Comparison of ENCODE assay signal across 8 cellular contexts in the genomic region with DNA sequence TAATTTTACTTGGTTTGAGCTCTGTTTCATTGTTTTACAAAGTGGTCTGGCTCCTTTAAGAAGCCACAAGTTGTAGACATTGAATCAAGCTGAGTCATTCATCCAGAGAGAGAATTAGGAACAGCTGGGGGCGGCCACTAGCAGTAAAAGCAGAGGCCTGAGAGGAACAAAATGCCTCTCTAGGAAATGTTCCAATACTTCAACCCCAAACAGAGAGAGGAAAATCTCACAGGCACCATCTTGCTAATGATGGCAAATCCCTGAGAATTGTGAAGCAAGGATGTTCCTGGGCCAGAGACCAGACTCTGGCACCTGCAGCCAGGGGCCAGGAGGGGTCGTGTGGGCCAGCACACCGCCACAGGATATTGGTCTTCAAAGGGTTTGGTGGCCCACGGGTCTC. TPM values are rescaled to one million over a fixed set of nuclear protein-coding genes. Genes with fewer than 3 reads are reported as not detected.
A peak's percentile ranks its signal among the peaks of the same experiment; 100 is the strongest.
DNase-seq lines count a peak whose midpoint lies in the region; ATAC-seq and TF ChIP-seq lines count a peak whose summit lies in the region.

No MANE protein-coding gene starts in this region.

- no peak for ATAC-seq in HG03159 (IDR thresholded peaks at IDR 0.05; ENCODE audit: unreplicated experiment)

- H3K4me3 ChIP-seq in H7 (ENCODE audit: insufficient read depth, low read depth, low read length): no peak overlapping the region
- peak overlapping the region; percentile 7; the same call in 1 of the 2 replicates for H3K4me3 ChIP-seq in SK-N-MC
- no peak overlapping the region for H3K4me3 ChIP-seq in skeletal muscle cell (ENCODE audit: low read depth, low read length)
- H3K4me3 ChIP-seq in WERI-Rb-1 (ENCODE audit: low read depth, low read length): no peak overlapping the region

- peak; percentile 51 for DNase-seq in H7
- peak; percentile 50 for DNase-seq in SK-N-MC (ENCODE audit: low read depth, low spot score)
- DNase-seq in glomerular visceral epithelial cell (ENCODE audit: extremely low spot score): peak; percentile 15
- peak; percentile 79 for DNase-seq in skeletal muscle cell (ENCODE audit: low read depth)
- no peak for DNase-seq in NCI-H146 treated with DMSO at 0.1 percent for 48 hours (lab: John Stamatoyannopoulos, UW; ENCODE audit: unreplicated experiment)
- DNase-seq in WERI-Rb-1: no peak
- no peak for DNase-seq in activated CD4-positive, alpha-beta T cell treated with anti-CD3 and anti-CD28 coated beads for 48 hours

- no peaks in the 10 kb centered on the region for H3K27me3 ChIP-seq in H7 (ENCODE audit: control insufficient read depth, insufficient read depth, low read length)
- peaks cover 39% of the 10 kb centered on the region for H3K27me3 ChIP-seq in WERI-Rb-1 (ENCODE audit: insufficient read depth, low read depth, severe bottlenecking)

- H3K36me3 ChIP-seq in H7 (replicated peaks; ENCODE audit: control insufficient read depth, insufficient read depth, low read length) (no peaks in the 10 kb centered on the region), SK-N-MC (ENCODE audit: insufficient read depth, low read length) (no peaks in the 10 kb centered on the region), WERI-Rb-1 (no peaks in the 10 kb centered on the region)

- TF ChIP-seq CTCF in WERI-Rb-1 (IDR thresholded peaks at IDR 0.05; ENCODE audit: low read depth, low read length): no peak

- peak overlapping the region; percentile 19 for H3K9ac ChIP-seq in SK-N-MC (ENCODE audit: insufficient read length)

- H3K27ac ChIP-seq in SK-N-MC (peak overlapping the region; percentile 78), WERI-Rb-1 (no peak overlapping the region)

- H3K9me3 ChIP-seq in SK-N-MC (ENCODE audit: low read depth, low read length) (no peaks in the 10 kb centered on the region), WERI-Rb-1 (ENCODE audit: severe bottlenecking) (no peaks in the 10 kb centered on the region)

RNA-seq across cellular contexts. Expression of a gene that starts 26.5 kb away (rescaled TPM):
- total RNA-seq in H7 (2014; rRNA removed; shearing (Covaris generic)): 1.5 and 2.2 TPM in 2 replicates

Comparison
In these comparisons a context has a peak if more than half of its experiments do, and no peak if none do; other contexts are left out.
1. DNase-seq: peak in H7 (single experiment), SK-N-MC (single experiment), glomerular visceral epithelial cell (single experiment) and skeletal muscle cell (single experiment); none in NCI-H146 treated with DMSO at 0.1 percent for 48 hours (single experiment), WERI-Rb-1 (single experiment) and activated CD4-positive, alpha-beta T cell treated with anti-CD3 and anti-CD28 coated beads for 48 hours (single experiment).